In genomic region chr21:42289926-42290325, GRCh38 we compare ENCODE assay signal across 3 cellular contexts.
TF ChIP-seq lines count a peak whose summit lies in the region.

No MANE protein-coding gene starts in this region.

TF ChIP-seq in HepG2, 621 proteins besides CTCF, POLR2A, EP300 and RAD21 (continues in another document):
- TF ChIP-seq ZNF512B (CRISPR knock-in tag; IDR thresholded peaks at IDR 0.05; ENCODE audit: borderline replicate concordance), result no peak
- TF ChIP-seq ZNF343 (CRISPR knock-in tag; IDR thresholded peaks at IDR 0.05), result no peak
- no peak for TF ChIP-seq ZNF629 (CRISPR knock-in tag; conservative IDR thresholded peaks at IDR 0.05)
- TF ChIP-seq, protein P1, sequence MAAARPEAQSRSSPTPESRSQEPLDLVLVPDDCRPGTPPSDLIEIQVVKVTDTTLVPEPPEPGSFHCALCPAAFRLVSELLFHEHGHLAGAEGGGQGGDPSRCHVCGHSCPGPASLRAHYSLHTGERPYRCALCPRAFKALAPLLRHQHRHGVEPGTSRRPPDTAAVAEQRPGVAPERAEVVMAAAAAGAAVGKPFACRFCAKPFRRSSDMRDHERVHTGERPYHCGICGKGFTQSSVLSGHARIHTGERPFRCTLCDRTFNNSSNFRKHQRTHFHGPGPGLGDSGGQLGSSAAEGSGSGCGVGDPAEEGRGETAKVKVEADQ (CRISPR knock-in tag; IDR thresholded peaks at IDR 0.05; ENCODE audit: borderline replicate concordance), result no peak
- TF ChIP-seq, protein P2, sequence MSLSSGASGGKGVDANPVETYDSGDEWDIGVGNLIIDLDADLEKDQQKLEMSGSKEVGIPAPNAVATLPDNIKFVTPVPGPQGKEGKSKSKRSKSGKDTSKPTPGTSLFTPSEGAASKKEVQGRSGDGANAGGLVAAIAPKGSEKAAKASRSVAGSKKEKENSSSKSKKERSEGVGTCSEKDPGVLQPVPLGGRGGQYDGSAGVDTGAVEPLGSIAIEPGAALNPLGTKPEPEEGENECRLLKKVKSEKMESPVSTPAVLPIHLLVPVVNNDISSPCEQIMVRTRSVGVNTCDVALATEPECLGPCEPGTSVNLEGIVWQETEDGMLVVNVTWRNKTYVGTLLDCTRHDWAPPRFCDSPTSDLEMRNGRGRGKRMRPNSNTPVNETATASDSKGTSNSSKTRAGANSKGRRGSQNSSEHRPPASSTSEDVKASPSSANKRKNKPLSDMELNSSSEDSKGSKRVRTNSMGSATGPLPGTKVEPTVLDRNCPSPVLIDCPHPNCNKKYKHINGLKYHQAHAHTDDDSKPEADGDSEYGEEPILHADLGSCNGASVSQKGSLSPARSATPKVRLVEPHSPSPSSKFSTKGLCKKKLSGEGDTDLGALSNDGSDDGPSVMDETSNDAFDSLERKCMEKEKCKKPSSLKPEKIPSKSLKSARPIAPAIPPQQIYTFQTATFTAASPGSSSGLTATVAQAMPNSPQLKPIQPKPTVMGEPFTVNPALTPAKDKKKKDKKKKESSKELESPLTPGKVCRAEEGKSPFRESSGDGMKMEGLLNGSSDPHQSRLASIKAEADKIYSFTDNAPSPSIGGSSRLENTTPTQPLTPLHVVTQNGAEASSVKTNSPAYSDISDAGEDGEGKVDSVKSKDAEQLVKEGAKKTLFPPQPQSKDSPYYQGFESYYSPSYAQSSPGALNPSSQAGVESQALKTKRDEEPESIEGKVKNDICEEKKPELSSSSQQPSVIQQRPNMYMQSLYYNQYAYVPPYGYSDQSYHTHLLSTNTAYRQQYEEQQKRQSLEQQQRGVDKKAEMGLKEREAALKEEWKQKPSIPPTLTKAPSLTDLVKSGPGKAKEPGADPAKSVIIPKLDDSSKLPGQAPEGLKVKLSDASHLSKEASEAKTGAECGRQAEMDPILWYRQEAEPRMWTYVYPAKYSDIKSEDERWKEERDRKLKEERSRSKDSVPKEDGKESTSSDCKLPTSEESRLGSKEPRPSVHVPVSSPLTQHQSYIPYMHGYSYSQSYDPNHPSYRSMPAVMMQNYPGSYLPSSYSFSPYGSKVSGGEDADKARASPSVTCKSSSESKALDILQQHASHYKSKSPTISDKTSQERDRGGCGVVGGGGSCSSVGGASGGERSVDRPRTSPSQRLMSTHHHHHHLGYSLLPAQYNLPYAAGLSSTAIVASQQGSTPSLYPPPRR (CRISPR knock-in tag; IDR thresholded peaks at IDR 0.05; ENCODE audit: borderline replicate concordance), result no peak
- no peak for TF ChIP-seq SIN3A (IDR thresholded peaks at IDR 0.05; ENCODE audit: borderline replicate concordance, low read depth, low read length)
- no peak for TF ChIP-seq HDAC2 (CRISPR knock-in tag; IDR thresholded peaks at IDR 0.05)
- TF ChIP-seq HHEX (CRISPR knock-in tag; IDR thresholded peaks at IDR 0.05), result no peak

TF ChIP-seq in H1, 55 proteins besides CTCF, POLR2A, EP300 and RAD21:
- TF ChIP-seq SP4 (IDR thresholded peaks at IDR 0.05; ENCODE audit: low read length) (no peak), CBX5 (IDR thresholded peaks at IDR 0.05; ENCODE audit: low read depth, low read length) (no peak), ATF3 (IDR thresholded peaks at IDR 0.05; ENCODE audit: insufficient read depth, low read depth, low read length) (no peak), TBP (IDR thresholded peaks at IDR 0.05; ENCODE audit: low read depth, low read length) (no peak), HDAC6 (IDR thresholded peaks at IDR 0.05; ENCODE audit: low read depth, low read length) (no peak), SUZ12 (IDR thresholded peaks at IDR 0.05; ENCODE audit: low read length) (no peak), NANOG (IDR thresholded peaks at IDR 0.05; ENCODE audit: insufficient read depth, low read depth, low read length, poor library complexity, severe bottlenecking) (no peak), CTBP2 (IDR thresholded peaks at IDR 0.05; ENCODE audit: borderline replicate concordance, insufficient read depth, insufficient read length, low read length) (no peak), POU5F1 (IDR thresholded peaks at IDR 0.05; ENCODE audit: low read depth, low read length) (no peak), BRCA1 (IDR thresholded peaks at IDR 0.05; ENCODE audit: low read depth, low read length) (no peak), ASH2L (IDR thresholded peaks at IDR 0.05; ENCODE audit: low read length) (no peak), KDM1A (IDR thresholded peaks at IDR 0.05; ENCODE audit: borderline replicate concordance, low read length) (no peak), TAF1 (IDR thresholded peaks at IDR 0.05; ENCODE audit: low read depth, low read length) (no peak), KDM4A (IDR thresholded peaks at IDR 0.05; ENCODE audit: low read depth, low read length, severe bottlenecking) (no peak), MAFK (IDR thresholded peaks at IDR 0.05; ENCODE audit: low read depth, low read length) (no peak), SP2 (IDR thresholded peaks at IDR 0.05; ENCODE audit: low read length) (no peak), SIX5 (IDR thresholded peaks at IDR 0.05; ENCODE audit: low read depth, low read length) (no peak), POLR2AphosphoS5 (IDR thresholded peaks at IDR 0.05; ENCODE audit: low read depth, low read length) (no peak)
- TF ChIP-seq, protein P3, sequence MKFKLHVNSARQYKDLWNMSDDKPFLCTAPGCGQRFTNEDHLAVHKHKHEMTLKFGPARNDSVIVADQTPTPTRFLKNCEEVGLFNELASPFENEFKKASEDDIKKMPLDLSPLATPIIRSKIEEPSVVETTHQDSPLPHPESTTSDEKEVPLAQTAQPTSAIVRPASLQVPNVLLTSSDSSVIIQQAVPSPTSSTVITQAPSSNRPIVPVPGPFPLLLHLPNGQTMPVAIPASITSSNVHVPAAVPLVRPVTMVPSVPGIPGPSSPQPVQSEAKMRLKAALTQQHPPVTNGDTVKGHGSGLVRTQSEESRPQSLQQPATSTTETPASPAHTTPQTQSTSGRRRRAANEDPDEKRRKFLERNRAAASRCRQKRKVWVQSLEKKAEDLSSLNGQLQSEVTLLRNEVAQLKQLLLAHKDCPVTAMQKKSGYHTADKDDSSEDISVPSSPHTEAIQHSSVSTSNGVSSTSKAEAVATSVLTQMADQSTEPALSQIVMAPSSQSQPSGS (IDR thresholded peaks at IDR 0.05; ENCODE audit: low read length), result no peak

TF ChIP-seq in WTC11, 78 proteins besides CTCF, POLR2A, EP300 and RAD21:
- no peak for TF ChIP-seq NFYB (CRISPR knock-in tag; conservative IDR thresholded peaks at IDR 0.05; ENCODE audit: low read depth)
- TF ChIP-seq ATF1 (CRISPR knock-in tag; IDR thresholded peaks at IDR 0.05), result no peak
- no peak for TF ChIP-seq GRHL2 (CRISPR knock-in tag; IDR thresholded peaks at IDR 0.05; ENCODE audit: insufficient replicate concordance, severe bottlenecking)
- TF ChIP-seq NR3C1 (CRISPR knock-in tag; conservative IDR thresholded peaks at IDR 0.05; ENCODE audit: low read depth), result no peak
- TF ChIP-seq NFATC4 (CRISPR knock-in tag; IDR thresholded peaks at IDR 0.05), result no peak
- TF ChIP-seq ATF6 (CRISPR knock-in tag; IDR thresholded peaks at IDR 0.05), result no peak
- TF ChIP-seq ZNF121 (CRISPR knock-in tag; IDR thresholded peaks at IDR 0.05), result no peak
